12 cellular contexts compared by ENCODE assay signal in the genomic region with DNA sequence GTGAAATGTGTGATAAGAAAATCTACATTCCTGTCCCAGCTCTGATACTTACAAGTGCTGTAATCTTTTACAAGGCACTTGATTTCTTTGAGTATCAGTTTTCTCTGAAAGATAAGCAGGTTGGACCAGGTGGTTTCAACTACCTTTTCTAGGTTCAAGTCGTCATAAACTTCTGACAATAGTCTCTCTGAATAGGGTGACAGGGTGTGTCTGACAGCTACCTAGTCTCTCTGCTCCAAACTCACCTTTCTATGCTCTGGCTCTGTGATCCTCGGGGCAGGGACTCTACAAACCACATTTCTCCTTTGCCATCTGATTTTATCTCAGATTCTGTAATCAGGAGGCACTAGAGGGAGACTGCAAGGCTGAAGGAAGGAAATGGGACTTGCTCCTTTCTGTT.
"Had no signal": no experiment of that assay in that cellular context is flagged by ENCODE, and none has a peak within 500 bp of the region (broad histone marks: within the 10 kb centered on the region; RNA-seq: fewer than 3 reads in every experiment).

No MANE protein-coding gene starts in this region.

- H3K4me1 ChIP-seq: foreskin keratinocyte, left lung, prostate gland, suprapubic skin, uterus had no signal

- H3K4me3 ChIP-seq: left lung, prostate gland, suprapubic skin, transverse colon, uterus had no signal

- H3K9me3 ChIP-seq: left lung, prostate gland, suprapubic skin, transverse colon, uterus had no signal

- H3K27me3 ChIP-seq: foreskin keratinocyte, left lung, suprapubic skin, transverse colon, uterus had no signal

- DNase-seq: activated CD4-positive, alpha-beta T cell treated with anti-CD3 and anti-CD28 coated beads, Interleukin-2, amount 50 U/mL, for 4 hours; foreskin keratinocyte; hippocampal formation; kidney; left lung; right cardiac atrium; stimulated activated CD4-positive, alpha-beta T cell treated with anti-CD3 and anti-CD28 coated beads, Interleukin-2, amount 100 ng/mL, for 24 hours; T-helper 2 cell; uterus had no signal

- H3K27ac ChIP-seq: foreskin keratinocyte, left lung, prostate gland, suprapubic skin, uterus had no signal

- H3K36me3 ChIP-seq: left lung, prostate gland, suprapubic skin, transverse colon, uterus had no signal
